11 cellular contexts compared by ENCODE assay signal in genomic region chr3:39125837-39126500, GRCh38. TPM values are rescaled to one million over a fixed set of nuclear protein-coding genes. Genes with fewer than 3 reads are reported as not detected.
DNase-seq lines count a peak whose midpoint lies in the region; ATAC-seq and TF ChIP-seq lines count a peak whose summit lies in the region.
"Had no signal": no experiment of that assay in that cellular context is flagged by ENCODE, and none has a peak within 500 bp of the region (broad histone marks: within the 10 kb centered on the region; RNA-seq: fewer than 3 reads in every experiment).

No MANE protein-coding gene starts in this region.

- H3K18ac ChIP-seq in neuronal stem cell (ENCODE audit: low read length), result no peak overlapping the region

- H3K9ac ChIP-seq in BLaER1 (no peak overlapping the region), duodenal mucosa (ENCODE audit: low read depth in 1 of 2, low read length in 2 of 2) (peak overlapping the region; percentile 10 to 15), neuronal stem cell (ENCODE audit: low read depth, low read length, poor library complexity) (no peak overlapping the region)

- H4K91ac ChIP-seq in neuronal stem cell (ENCODE audit: low read depth, low read length, poor library complexity), result no peak overlapping the region

- H3K36me3 Mint-ChIP-seq in glutamatergic neuron (ENCODE audit: unreplicated experiment), result no peaks in the 10 kb centered on the region
- peaks cover under 1% of the 10 kb centered on the region for H3K36me3 Mint-ChIP-seq in effector memory CD8-positive, alpha-beta T cell (ENCODE audit: insufficient read depth)

- H4K8ac ChIP-seq in neuronal stem cell (ENCODE audit: low read depth, low read length), result no peak overlapping the region

- H3K9me3 ChIP-seq in BLaER1 (no peaks in the 10 kb centered on the region), duodenal mucosa (ENCODE audit: control insufficient read depth in 1 of 2, low read length in 2 of 2) (no peaks in the 10 kb centered on the region), neuronal stem cell (replicated peaks in 1 of 2; ENCODE audit: control insufficient read depth in 2 of 2, insufficient read depth in 1 of 2, low read depth in 1 of 2, low read length in 2 of 2) (no peaks in the 10 kb centered on the region)
- H3K9me3 ChIP-seq: heart left ventricle had no signal

- H3K4me1 ChIP-seq in BLaER1 (peaks cover 87% of the 10 kb centered on the region), duodenal mucosa (ENCODE audit: control insufficient read depth in 1 of 2, insufficient read depth in 2 of 2, low read length in 2 of 2) (peaks cover 16 to 18% of the 10 kb centered on the region in 2 donors), neuronal stem cell (ENCODE audit: control insufficient read depth in 2 of 2, insufficient read depth in 1 of 2, low read depth in 1 of 2, low read length in 2 of 2) (peaks cover 0 to 1% of the 10 kb centered on the region in 2 donors)

- ATAC-seq in stimulated activated naive CD8-positive, alpha-beta T cell treated with anti-CD3 and anti-CD28 coated beads, Interleukin-15, Interleukin-2, amounts not matched to agents 100 U/mL and 50 U/mL, for 24 hours, result no peak
- no peak for ATAC-seq in effector memory CD8-positive, alpha-beta T cell (replicated peaks)

- H3K4me2 ChIP-seq in BLaER1, result peak overlapping the region; percentile 92
- H3K4me2 ChIP-seq in neuronal stem cell (ENCODE audit: insufficient read depth, low read length, poor library complexity, severe bottlenecking), result no peak overlapping the region

- no peak overlapping the region for H3K27ac Mint-ChIP-seq in glutamatergic neuron (ENCODE audit: unreplicated experiment)
- H3K27ac Mint-ChIP-seq in effector memory CD8-positive, alpha-beta T cell, result no peak overlapping the region
- H3K27ac Mint-ChIP-seq: stimulated activated naive B cell treated with anti-CD40 and anti-IgM and Interleukin-4, amounts not matched to agents 10 μg/mL and 1 μg/mL and 100 μg/mL, for 72 hours had no signal

- peaks cover 3% of the 10 kb centered on the region; the same call in 1 of the 2 replicates for H3K27me3 ChIP-seq in BLaER1
- no peaks in the 10 kb centered on the region for H3K27me3 ChIP-seq in duodenal mucosa (ENCODE audit: control insufficient read depth in 1 of 2, insufficient read depth in 2 of 2, low read length in 2 of 2)
- H3K27me3 ChIP-seq in neuronal stem cell (ENCODE audit: control insufficient read depth in 3 of 3, insufficient read depth in 3 of 3, low read depth in 1 of 3, low read length in 3 of 3), result no peaks in the 10 kb centered on the region
- H3K27me3 ChIP-seq: heart left ventricle had no signal

- TF ChIP-seq CTCF in glutamatergic neuron (IDR thresholded peaks at IDR 0.05; ENCODE audit: partially characterized antibody, unreplicated experiment), result no peak

- H2BK15ac ChIP-seq in neuronal stem cell (ENCODE audit: low read length), result no peak overlapping the region

- no peak overlapping the region for H2BK12ac ChIP-seq in neuronal stem cell (ENCODE audit: low read length)

- no peak overlapping the region for H2AFZ ChIP-seq in neuronal stem cell (ENCODE audit: low read length)

- H4K20me1 ChIP-seq in BLaER1, result no peaks in the 10 kb centered on the region

- H2BK5ac ChIP-seq in neuronal stem cell (ENCODE audit: low read length), result no peak overlapping the region

- H3K4ac ChIP-seq in neuronal stem cell (ENCODE audit: low read length), result no peak overlapping the region

- H3K4me1 Mint-ChIP-seq in glutamatergic neuron (ENCODE audit: low read depth, unreplicated experiment), result peaks cover 7% of the 10 kb centered on the region
- peaks cover 21 to 27% of the 10 kb centered on the region in 2 donors for H3K4me1 Mint-ChIP-seq in effector memory CD8-positive, alpha-beta T cell (ENCODE audit: low read depth in 2 of 2)

- no CpG with 5 or more reads among the region's 12 CpGs for WGBS in neuronal stem cell (ENCODE audit: extremely low coverage in 2 of 2, insufficient read length in 2 of 2, insufficient replicate concordance in 1 of 2), 2 donors

- no peak overlapping the region for H3K4me3 Mint-ChIP-seq in glutamatergic neuron (ENCODE audit: unreplicated experiment)
- H3K4me3 Mint-ChIP-seq in effector memory CD8-positive, alpha-beta T cell, result no peak overlapping the region

- no peak overlapping the region for H2BK120ac ChIP-seq in neuronal stem cell (ENCODE audit: low read depth, low read length)

- H3K27ac ChIP-seq in BLaER1 (peak overlapping the region; percentile 24; the same call in 1 of the 2 replicates), duodenal mucosa (ENCODE audit: low read depth, low read length) (no peak overlapping the region), neuronal stem cell (replicated peaks; ENCODE audit: low read length) (no peak overlapping the region)
- H3K27ac ChIP-seq: heart left ventricle had no signal

- H3K23ac ChIP-seq in neuronal stem cell (ENCODE audit: low read depth, low read length, poor library complexity), result peak overlapping the region; percentile 36

- H3K4me3 ChIP-seq in BLaER1 (no peak overlapping the region), duodenal mucosa (ENCODE audit: low read depth in 1 of 2, low read length in 2 of 2) (no peak overlapping the region), neuronal stem cell (ENCODE audit: low read length in 2 of 2) (no peak overlapping the region)
- H3K4me3 ChIP-seq: heart left ventricle had no signal

- no peaks in the 10 kb centered on the region; the same call in 1 of the 2 replicates for H3K36me3 ChIP-seq in BLaER1
- H3K36me3 ChIP-seq in duodenal mucosa (ENCODE audit: control insufficient read depth in 1 of 2, insufficient read depth in 2 of 2, low read length in 2 of 2), result no peaks in the 10 kb centered on the region
- peaks cover 0 to 2% of the 10 kb centered on the region in 2 donors for H3K36me3 ChIP-seq in neuronal stem cell (replicated peaks in 1 of 2; ENCODE audit: control insufficient read depth in 2 of 2, insufficient read depth in 2 of 2, low read length in 2 of 2)

- no peaks in the 10 kb centered on the region for H3K27me3 Mint-ChIP-seq in glutamatergic neuron (ENCODE audit: unreplicated experiment)
- no peaks in the 10 kb centered on the region for H3K27me3 Mint-ChIP-seq in effector memory CD8-positive, alpha-beta T cell
- H3K27me3 Mint-ChIP-seq: stimulated activated naive B cell treated with anti-CD40 and anti-IgM and Interleukin-4, amounts not matched to agents 10 μg/mL and 1 μg/mL and 100 μg/mL, for 72 hours had no signal

- H3K14ac ChIP-seq in neuronal stem cell (ENCODE audit: low read length), result no peak overlapping the region

- DNase-seq in LHCN-M2 (ENCODE audit: low read depth) (peak; percentile 24), neuronal stem cell (ENCODE audit: low spot score) (no peak), glutamatergic neuron (no peak)
- DNase-seq in stimulated activated naive CD8-positive, alpha-beta T cell treated with anti-CD3 and anti-CD28 coated beads, Interleukin-15, Interleukin-2, amounts not matched to agents 100 U/mL and 50 U/mL, for 24 hours, result no peak
- no peak for DNase-seq in effector memory CD8-positive, alpha-beta T cell
- no peak for DNase-seq in activated CD4-positive, alpha-beta T cell treated with anti-CD3 and anti-CD28 coated beads for 1 hour
- DNase-seq: NCI-H2081; stimulated activated naive B cell treated with anti-CD40 and anti-IgM and Interleukin-4, amounts not matched to agents 10 μg/mL and 1 μg/mL and 100 μg/mL, for 72 hours had no signal

- H2AK5ac ChIP-seq in neuronal stem cell (ENCODE audit: low read depth, low read length), result no peak overlapping the region

- H3K79me1 ChIP-seq in neuronal stem cell (ENCODE audit: low read depth, low read length), result no peaks in the 10 kb centered on the region

- no peaks in the 10 kb centered on the region for H3K9me3 Mint-ChIP-seq in glutamatergic neuron (ENCODE audit: unreplicated experiment)
- no peaks in the 10 kb centered on the region for H3K9me3 Mint-ChIP-seq in effector memory CD8-positive, alpha-beta T cell
- H3K9me3 Mint-ChIP-seq: stimulated activated naive B cell treated with anti-CD40 and anti-IgM and Interleukin-4, amounts not matched to agents 10 μg/mL and 1 μg/mL and 100 μg/mL, for 72 hours had no signal

RNA-seq across cellular contexts. Expression of gene TTC21A, which starts 18.5 kb away (rescaled TPM):
- 1.3 and 1.5 TPM in 2 replicates for total RNA-seq in LHCN-M2 (2014; rRNA removed)
- polyA plus RNA-seq in LHCN-M2 (2012), result 1.0 TPM
- 4.3 TPM for polyA plus RNA-seq in neuronal stem cell (2013, experiment 1 of 2)
- 4.8 TPM for polyA plus RNA-seq in neuronal stem cell (2013, experiment 2 of 2)
- total RNA-seq in glutamatergic neuron (ENCODE audit: unreplicated experiment), result 7.8 TPM

RNA-seq across cellular contexts. Expression of gene GORASP1, which starts 18.5 kb away (rescaled TPM):
- total RNA-seq in LHCN-M2 (2014; rRNA removed), result 46.2 and 50.2 TPM in 2 replicates
- polyA plus RNA-seq in LHCN-M2 (2012), result 29.2 TPM
- polyA plus RNA-seq in neuronal stem cell (2013, experiment 1 of 2), result 18.3 TPM
- polyA plus RNA-seq in neuronal stem cell (2013, experiment 2 of 2), result 18.3 TPM
- 44.6 TPM for total RNA-seq in glutamatergic neuron (ENCODE audit: unreplicated experiment)

RNA-seq across cellular contexts. Expression of gene CSRNP1, which starts 27.4 kb away (rescaled TPM):
- total RNA-seq in LHCN-M2 (2014; rRNA removed) (13.0 and 18.9 TPM in 2 replicates), glutamatergic neuron (ENCODE audit: unreplicated experiment) (11.1 TPM)
- polyA plus RNA-seq in LHCN-M2 (2012), result 10.9 TPM
- polyA plus RNA-seq in neuronal stem cell (2013, experiment 1 of 2), result 4.6 TPM
- 4.5 TPM for polyA plus RNA-seq in neuronal stem cell (2013, experiment 2 of 2)

Comparison
In these comparisons a context has a peak if more than half of its experiments do, and no peak if none do; other contexts are left out.
1. H3K9ac ChIP-seq: peak in duodenal mucosa (2 of 2); none in BLaER1 (single experiment) and neuronal stem cell (single experiment).